ENCODE assay signal across 1 cellular context in the genomic region with DNA sequence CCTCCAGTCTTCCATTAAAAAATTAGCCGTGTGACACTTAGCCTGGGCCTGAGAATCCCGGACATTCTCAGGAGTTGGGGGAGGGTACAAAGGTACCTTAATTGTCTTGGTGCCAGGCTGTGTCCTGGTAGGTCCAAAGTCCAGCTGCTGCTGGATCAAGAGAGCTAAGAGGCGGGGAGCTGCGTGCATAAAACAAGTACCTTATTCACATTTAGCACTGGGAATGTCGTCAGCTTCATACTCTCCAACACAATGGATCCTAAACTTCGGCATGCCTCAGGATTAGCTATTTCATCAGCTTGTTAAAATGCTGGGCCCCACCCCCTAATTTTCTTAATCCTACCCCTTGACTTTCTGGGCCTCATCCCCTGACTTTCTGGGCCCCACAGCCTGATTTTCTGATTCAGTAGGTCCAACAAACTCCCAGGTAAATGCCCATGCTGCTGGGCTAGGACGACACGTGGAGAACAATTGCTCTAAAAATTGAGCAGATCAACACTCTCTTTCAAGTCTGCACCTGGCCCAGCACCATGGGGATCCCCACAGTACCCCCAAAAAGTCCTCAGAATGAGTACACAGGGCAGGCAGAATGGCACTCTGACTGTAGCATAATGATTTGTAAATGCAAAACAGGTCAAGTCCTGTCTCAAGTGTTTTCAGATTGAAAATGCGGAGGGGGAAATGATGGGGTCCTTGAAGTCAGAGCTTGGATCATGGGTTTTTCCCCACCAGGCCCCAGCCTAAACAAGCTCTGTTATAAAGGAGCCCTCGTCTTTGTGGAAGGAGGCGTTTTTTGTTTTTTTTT.
TF ChIP-seq lines count a peak whose summit lies in the region.

No MANE protein-coding gene starts in this region.

TF ChIP-seq in WTC11, 78 proteins besides CTCF, POLR2A, EP300 and RAD21 (continued from another document):
- TF ChIP-seq MYBL2 (CRISPR knock-in tag; IDR thresholded peaks at IDR 0.05) (no peak), ZNF219 (CRISPR knock-in tag; IDR thresholded peaks at IDR 0.05; ENCODE audit: borderline replicate concordance) (no peak), NR3C1 (CRISPR knock-in tag; conservative IDR thresholded peaks at IDR 0.05; ENCODE audit: low read depth) (no peak), FOXJ3 (CRISPR knock-in tag; IDR thresholded peaks at IDR 0.05; ENCODE audit: borderline replicate concordance) (no peak)
- TF ChIP-seq, protein P1, sequence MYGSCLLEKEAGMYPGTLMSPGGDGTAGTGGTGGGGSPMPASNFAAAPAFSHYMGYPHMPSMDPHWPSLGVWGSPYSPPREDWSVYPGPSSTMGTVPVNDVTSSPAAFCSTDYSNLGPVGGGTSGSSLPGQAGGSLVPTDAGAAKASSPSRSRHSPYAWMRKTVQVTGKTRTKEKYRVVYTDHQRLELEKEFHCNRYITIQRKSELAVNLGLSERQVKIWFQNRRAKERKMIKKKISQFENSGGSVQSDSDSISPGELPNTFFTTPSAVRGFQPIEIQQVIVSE (CRISPR knock-in tag; IDR thresholded peaks at IDR 0.05; ENCODE audit: borderline replicate concordance) = no peak
TF ChIP-seq in WTC11: peak in this region for 2.
